In genomic region chr7:158663428-158663741, GRCh38 we compare ENCODE assay signal across 1 cellular context.
TF ChIP-seq lines count a peak whose summit lies in the region.

No MANE protein-coding gene starts in this region.

TF ChIP-seq in IMR-90, 13 proteins besides CTCF, POLR2A, EP300 and RAD21 (continued from another document):
- no peak for TF ChIP-seq ELK1 (IDR thresholded peaks at IDR 0.05; ENCODE audit: borderline replicate concordance, low read depth, low read length)
